ENCODE assay signal across 1 cellular context in the genomic region with DNA sequence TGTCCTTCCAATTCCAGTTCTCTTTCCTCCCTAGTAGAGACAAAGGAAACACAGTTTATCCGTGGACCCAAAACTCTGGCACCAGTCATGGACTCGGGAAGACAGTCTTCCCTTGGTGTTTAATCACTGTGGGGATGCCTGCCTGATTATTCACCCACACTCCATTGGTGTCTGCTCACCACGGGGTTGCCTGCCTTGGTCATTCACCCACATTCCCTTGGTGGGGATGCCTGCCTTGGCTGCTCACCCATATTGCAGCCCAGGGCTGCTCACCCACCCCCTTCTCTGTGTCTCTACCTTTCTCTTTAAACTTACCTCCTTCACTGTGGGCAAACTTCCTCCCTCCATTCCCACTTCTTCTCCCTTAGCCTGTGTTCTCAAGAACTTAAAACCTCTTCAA. TPM values are rescaled to one million over a fixed set of nuclear protein-coding genes. Genes with fewer than 3 reads are reported as not detected.
"Had no signal": no experiment of that assay in that cellular context is flagged by ENCODE, and none has a peak within 500 bp of the region (broad histone marks: within the 10 kb centered on the region; RNA-seq: fewer than 3 reads in every experiment).

No MANE protein-coding gene starts in this region.

RNA-seq across cellular contexts. Expression of a gene that starts 46.7 kb away (rescaled TPM):
- total RNA-seq: activated B cell treated with CpG ODN at 0.5 μM for 24 hours had no signal
